3 cellular contexts compared by ENCODE assay signal in the genomic region with DNA sequence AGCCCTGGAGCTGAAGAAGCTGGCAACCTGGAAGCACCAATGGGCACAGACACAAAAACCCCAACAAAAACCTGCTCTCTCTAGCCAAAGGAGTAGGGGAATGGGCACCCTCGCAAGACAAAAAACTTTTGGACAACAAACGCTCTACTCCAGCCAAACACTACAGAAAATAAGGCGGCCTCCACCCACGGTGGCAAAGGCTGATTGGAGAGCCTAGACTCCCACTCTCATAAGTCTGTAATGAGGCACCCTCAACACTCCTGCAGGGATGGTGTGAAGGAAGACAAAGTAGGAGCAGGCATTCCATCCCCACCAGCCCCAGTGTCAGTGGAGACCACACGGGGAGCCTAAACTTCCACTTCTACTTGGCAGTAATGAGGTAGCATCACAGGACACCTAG.
TF ChIP-seq lines count a peak whose summit lies in the region.

No MANE protein-coding gene starts in this region.

TF ChIP-seq in A549, 52 proteins besides CTCF, POLR2A, EP300 and RAD21 (continued from another document):
- TF ChIP-seq, protein P1, sequence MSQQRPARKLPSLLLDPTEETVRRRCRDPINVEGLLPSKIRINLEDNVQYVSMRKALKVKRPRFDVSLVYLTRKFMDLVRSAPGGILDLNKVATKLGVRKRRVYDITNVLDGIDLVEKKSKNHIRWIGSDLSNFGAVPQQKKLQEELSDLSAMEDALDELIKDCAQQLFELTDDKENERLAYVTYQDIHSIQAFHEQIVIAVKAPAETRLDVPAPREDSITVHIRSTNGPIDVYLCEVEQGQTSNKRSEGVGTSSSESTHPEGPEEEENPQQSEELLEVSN (IDR thresholded peaks at IDR 0.05; ENCODE audit: borderline replicate concordance, low read depth) = no peak
- TF ChIP-seq JUNB (IDR thresholded peaks at IDR 0.05) = no peak
- TF ChIP-seq ZNF302 (CRISPR knock-in tag; IDR thresholded peaks at IDR 0.05) = no peak
- TF ChIP-seq CHD2 (IDR thresholded peaks at IDR 0.05; ENCODE audit: low read length, partially characterized antibody) = no peak
- TF ChIP-seq MYC (IDR thresholded peaks at IDR 0.05; ENCODE audit: borderline replicate concordance, low read length) = no peak
- TF ChIP-seq TFCP2L1 (CRISPR knock-in tag; IDR thresholded peaks at IDR 0.05) = no peak
- TF ChIP-seq FOSL2 (IDR thresholded peaks at IDR 0.05) = no peak
- TF ChIP-seq FOSL2 (CRISPR knock-in tag; IDR thresholded peaks at IDR 0.05) = no peak
- TF ChIP-seq RARB (CRISPR knock-in tag; IDR thresholded peaks at IDR 0.05) = no peak
- no peak for TF ChIP-seq HOXB5 (CRISPR knock-in tag; IDR thresholded peaks at IDR 0.05)
- no peak for TF ChIP-seq EHMT2 (IDR thresholded peaks at IDR 0.05; ENCODE audit: low read depth)
- no peak for TF ChIP-seq PHF8 (IDR thresholded peaks at IDR 0.05; ENCODE audit: borderline replicate concordance, low read depth)
- TF ChIP-seq SMC3 (IDR thresholded peaks at IDR 0.05) = no peak
- TF ChIP-seq REST (IDR thresholded peaks at IDR 0.05) = no peak
- no peak for TF ChIP-seq ZSCAN20 (CRISPR knock-in tag; IDR thresholded peaks at IDR 0.05)

TF ChIP-seq in HEK293, 187 proteins besides CTCF, POLR2A, EP300 and RAD21 (continued from another document):
- TF ChIP-seq EGR2 (tag by site-specific recombination; IDR thresholded peaks at IDR 0.05; ENCODE audit: low read depth) = peak; percentile 66
- peak; percentile 83 for TF ChIP-seq ZFHX2 (tag by site-specific recombination; conservative IDR thresholded peaks at IDR 0.05)

TF ChIP-seq in GM23338, 12 proteins besides CTCF, POLR2A, EP300 and RAD21 (continued from another document):
- no peak for TF ChIP-seq ZNF114 (CRISPR knock-in tag; IDR thresholded peaks at IDR 0.05)
